Comparison of ENCODE assay signal across 28 cellular contexts in genomic region chr7:19284136-19284535, GRCh38.
"Had no signal": no experiment of that assay in that cellular context is flagged by ENCODE, and none has a peak within 500 bp of the region (broad histone marks: within the 10 kb centered on the region; RNA-seq: fewer than 3 reads in every experiment).

No MANE protein-coding gene starts in this region.

- ATAC-seq: activated CD8-positive, alpha-beta memory T cell treated with anti-CD3 and anti-CD28 coated beads, Interleukin-2, amount 10 ng/mL, durations not matched to agents 7 days and 5 days; activated CD8-positive, alpha-beta T cell treated with anti-CD3 and anti-CD28 coated beads for 36 hours; activated T-cell treated with anti-CD3 and anti-CD28 coated beads, Interleukin-2, amount 50 U/mL, for 72 hours; effector memory CD8-positive, alpha-beta T cell; left lobe of liver; lower lobe of right lung; psoas muscle; T-cell had no signal

- H3K4me3 Mint-ChIP-seq: activated B cell treated with CpG ODN at 0.5 μM for 24 hours; activated CD8-positive, alpha-beta memory T cell treated with anti-CD3 and anti-CD28 coated beads, Interleukin-2, amount 10 ng/mL, durations not matched to agents 7 days and 5 days; activated CD8-positive, alpha-beta T cell treated with anti-CD3 and anti-CD28 coated beads for 36 hours; activated naive CD8-positive, alpha-beta T cell; activated T-cell treated with anti-CD3 and anti-CD28 coated beads, Interleukin-2, amount 50 U/mL, for 72 hours; effector memory CD8-positive, alpha-beta T cell; nephron; T-cell had no signal

- H3K27ac Mint-ChIP-seq: activated B cell treated with CpG ODN at 0.5 μM for 24 hours; activated CD8-positive, alpha-beta memory T cell treated with anti-CD3 and anti-CD28 coated beads, Interleukin-2, amount 10 ng/mL, durations not matched to agents 7 days and 5 days; activated CD8-positive, alpha-beta T cell treated with anti-CD3 and anti-CD28 coated beads for 36 hours; activated naive CD8-positive, alpha-beta T cell; activated T-cell treated with anti-CD3 and anti-CD28 coated beads, Interleukin-2, amount 50 U/mL, for 72 hours; effector memory CD8-positive, alpha-beta T cell; nephron; T-cell had no signal

- H3K9me3 ChIP-seq: ascending aorta, lower lobe of right lung, psoas muscle, suprapubic skin had no signal

- H3K4me1 ChIP-seq: adrenal gland, ascending aorta, lower lobe of right lung, parathyroid adenoma, psoas muscle, sigmoid colon, spleen, suprapubic skin, tibial artery had no signal

- H2AFZ ChIP-seq: parathyroid adenoma had no signal

- H3K27me3 ChIP-seq: adrenal gland, ascending aorta, brain microvascular endothelial cell, sigmoid colon, spleen, suprapubic skin, tibial artery had no signal

- H3K9ac ChIP-seq: parathyroid adenoma had no signal

- H3K4me1 Mint-ChIP-seq: activated B cell treated with CpG ODN at 0.5 μM for 24 hours; activated CD8-positive, alpha-beta memory T cell treated with anti-CD3 and anti-CD28 coated beads, Interleukin-2, amount 10 ng/mL, durations not matched to agents 7 days and 5 days; nephron; T-cell had no signal

- H3K36me3 Mint-ChIP-seq: activated CD8-positive, alpha-beta memory T cell treated with anti-CD3 and anti-CD28 coated beads, Interleukin-2, amount 10 ng/mL, durations not matched to agents 7 days and 5 days; activated naive CD8-positive, alpha-beta T cell; T-cell had no signal

- H3K36me3 ChIP-seq: adrenal gland, ascending aorta, brain microvascular endothelial cell, lower lobe of right lung, sigmoid colon, spleen, suprapubic skin, tibial artery had no signal

- H3K27me3 Mint-ChIP-seq: activated B cell treated with CpG ODN at 0.5 μM for 24 hours; activated CD8-positive, alpha-beta memory T cell treated with anti-CD3 and anti-CD28 coated beads, Interleukin-2, amount 10 ng/mL, durations not matched to agents 7 days and 5 days; activated CD8-positive, alpha-beta T cell treated with anti-CD3 and anti-CD28 coated beads for 36 hours; activated naive CD8-positive, alpha-beta T cell; effector memory CD8-positive, alpha-beta T cell; T-cell had no signal

- H3K79me2 ChIP-seq: parathyroid adenoma had no signal

- DNase-seq: activated B cell treated with CpG ODN at 0.5 μM for 24 hours; activated CD4-positive, alpha-beta T cell treated with anti-CD3 and anti-CD28 coated beads, Interleukin-2, amount 50 U/mL, for 1 hour; activated CD8-positive, alpha-beta memory T cell treated with anti-CD3 and anti-CD28 coated beads, Interleukin-2, amount 10 ng/mL, durations not matched to agents 7 days and 5 days; activated CD8-positive, alpha-beta T cell treated with anti-CD3 and anti-CD28 coated beads for 36 hours; activated naive CD4-positive, alpha-beta T cell treated with Interleukin-2 at 50 U/mL for 16 hours; activated T-cell treated with anti-CD3 and anti-CD28 coated beads, Interleukin-2, amount 50 U/mL, for 72 hours; adrenal gland; brain microvascular endothelial cell; cortex of kidney; effector memory CD8-positive, alpha-beta T cell; erythroblast; head of caudate nucleus; hypothalamus; kidney glomerular epithelial cell; lower lobe of right lung; mesendoderm; psoas muscle; sigmoid colon; spleen; stimulated activated naive CD4-positive, alpha-beta T cell; T-cell; tibial artery had no signal

- H3K4me3 ChIP-seq: adrenal gland, ascending aorta, lower lobe of right lung, psoas muscle, sigmoid colon, spleen, suprapubic skin, tibial artery had no signal

- H3K27ac ChIP-seq: adrenal gland, ascending aorta, brain microvascular endothelial cell, lower lobe of right lung, parathyroid adenoma, psoas muscle, sigmoid colon, spleen, suprapubic skin, tibial artery had no signal
